Comparison of ENCODE assay signal across 8 cellular contexts in the genomic region with DNA sequence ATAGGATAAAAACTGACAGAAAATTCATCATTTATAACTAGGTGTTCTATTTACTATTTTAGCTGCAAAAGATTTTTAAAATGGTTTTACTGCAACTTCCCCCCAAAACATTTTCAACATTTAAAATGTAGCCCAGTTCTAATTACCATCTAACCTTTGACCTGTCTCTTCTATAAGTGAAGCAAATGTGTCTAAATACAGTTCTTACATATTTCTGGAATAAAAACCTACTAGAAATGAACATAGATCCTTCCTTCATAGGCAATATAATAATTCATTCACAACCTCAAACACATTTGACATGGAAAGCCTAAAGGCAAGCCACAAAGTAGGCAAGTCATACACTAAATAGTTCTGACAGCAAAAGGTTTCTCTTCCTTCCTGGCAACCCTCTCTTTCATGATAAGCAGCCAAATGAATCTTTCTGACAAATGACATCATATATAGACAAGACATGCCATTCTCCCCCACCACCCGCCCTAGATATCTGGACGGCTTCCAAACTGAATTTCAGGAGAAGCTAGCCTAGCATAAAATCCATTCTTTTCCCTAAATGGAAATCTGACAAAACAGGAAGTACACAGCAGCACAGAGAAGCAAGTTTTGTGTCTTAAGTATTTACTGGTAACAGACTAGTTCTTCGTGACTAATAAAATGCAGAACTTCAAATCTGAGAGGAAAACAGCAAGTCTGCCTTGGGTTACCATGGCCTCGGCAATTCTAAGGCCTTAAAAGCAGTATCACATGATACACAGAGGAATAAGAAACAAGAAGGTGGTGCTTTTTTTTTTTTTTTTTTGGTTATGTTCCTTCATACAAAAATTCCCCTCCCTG. TPM values are rescaled to one million over a fixed set of nuclear protein-coding genes. Genes with fewer than 3 reads are reported as not detected.
A peak's percentile ranks its signal among the peaks of the same experiment; 100 is the strongest.
DNase-seq lines count a peak whose midpoint lies in the region; ATAC-seq and TF ChIP-seq lines count a peak whose summit lies in the region.

No MANE protein-coding gene starts in this region.

- ATAC-seq in HG02870 (IDR thresholded peaks at IDR 0.05; ENCODE audit: unreplicated experiment) = peak; percentile 68

- H3K27me3 ChIP-seq in SJSA1 (replicated peaks) (no peaks in the 10 kb centered on the region), tibial artery (no peaks in the 10 kb centered on the region)

- peak overlapping the region; percentile 68 for H3K27ac ChIP-seq in SJSA1
- peak overlapping the region; percentile 75 to 80 for H3K27ac ChIP-seq in tibial artery

- peaks cover 14% of the 10 kb centered on the region for H3K4me1 ChIP-seq in SJSA1 (replicated peaks)
- peaks cover 0 to 38% (median 13%) of the 10 kb centered on the region in 4 donors for H3K4me1 ChIP-seq in tibial artery

- H3K36me3 ChIP-seq in SJSA1 = peaks cover 73% of the 10 kb centered on the region
- peaks cover 5 to 40% (median 29%) of the 10 kb centered on the region in 3 donors for H3K36me3 ChIP-seq in tibial artery

- H3K9me3 ChIP-seq in SJSA1 (replicated peaks) (no peaks in the 10 kb centered on the region), tibial artery (no peaks in the 10 kb centered on the region)

- TF ChIP-seq CTCF in GM10266 (IDR thresholded peaks at IDR 0.05; ENCODE audit: control insufficient read depth, insufficient read depth, low read depth, missing control alignments) (no peak), tibial artery (IDR thresholded peaks at IDR 0.05) (no peak)

- intact Hi-C loops in tibial artery (cut with DNase I; ENCODE audit: low total_unique reads) = no loop called here

- DNase-seq in GM10266 (ENCODE audit: extremely low spot score) (peak; percentile 23), SJSA1 (ENCODE audit: low read depth in 1 of 2, low spot score in 2 of 2) (peak; percentile 82 to 85), dermis microvascular lymphatic vessel endothelial cell (ENCODE audit: low read depth in 2 of 2) (peak; percentile 51 to 93), lung microvascular endothelial cell (ENCODE audit: low read depth in 2 of 2) (peak; percentile 74 to 97), tibial artery (no peak)
- no peak for DNase-seq in effector CD8-positive, alpha-beta T cell (lab: John Stamatoyannopoulos, UW)
- no peak for DNase-seq in stimulated activated CD4-positive, alpha-beta T cell treated with anti-CD3 and anti-CD28 coated beads, Interleukin-2, amount 100 ng/mL, for 48 hours

- H3K4me3 ChIP-seq in SJSA1 (no peak overlapping the region), tibial artery (peak overlapping the region in 1 of 2 donors; percentile 4)

RNA-seq across cellular contexts. Expression of a gene that starts 17.2 kb away (rescaled TPM):
- 7.6 and 9.3 TPM in 2 replicates for total RNA-seq in SJSA1 (2014; rRNA removed; shearing (Covaris generic))
- total RNA-seq in dermis microvascular lymphatic vessel endothelial cell (8.7 and 10.6 TPM in 2 replicates), lung microvascular endothelial cell (8.7 and 10.7 TPM in 2 replicates)

RNA-seq across cellular contexts. Expression of a gene that starts 36.5 kb away (rescaled TPM):
- 104 and 176 TPM in 2 replicates for total RNA-seq in SJSA1 (2014; rRNA removed; shearing (Covaris generic))
- total RNA-seq in dermis microvascular lymphatic vessel endothelial cell (106 and 120 TPM in 2 replicates), lung microvascular endothelial cell (76.6 and 109 TPM in 2 replicates)

Comparison
In these comparisons a context has a peak if more than half of its experiments do, and no peak if none do; other contexts are left out.
1. DNase-seq: peak in GM10266 (single experiment), SJSA1 (2 of 2), dermis microvascular lymphatic vessel endothelial cell (2 of 2) and lung microvascular endothelial cell (2 of 2); none in tibial artery (0 of 2), effector CD8-positive, alpha-beta T cell (single experiment) and stimulated activated CD4-positive, alpha-beta T cell treated with anti-CD3 and anti-CD28 coated beads, Interleukin-2, amount 100 ng/mL, for 48 hours (0 of 2).